8 cellular contexts compared by ENCODE assay signal in the genomic region with DNA sequence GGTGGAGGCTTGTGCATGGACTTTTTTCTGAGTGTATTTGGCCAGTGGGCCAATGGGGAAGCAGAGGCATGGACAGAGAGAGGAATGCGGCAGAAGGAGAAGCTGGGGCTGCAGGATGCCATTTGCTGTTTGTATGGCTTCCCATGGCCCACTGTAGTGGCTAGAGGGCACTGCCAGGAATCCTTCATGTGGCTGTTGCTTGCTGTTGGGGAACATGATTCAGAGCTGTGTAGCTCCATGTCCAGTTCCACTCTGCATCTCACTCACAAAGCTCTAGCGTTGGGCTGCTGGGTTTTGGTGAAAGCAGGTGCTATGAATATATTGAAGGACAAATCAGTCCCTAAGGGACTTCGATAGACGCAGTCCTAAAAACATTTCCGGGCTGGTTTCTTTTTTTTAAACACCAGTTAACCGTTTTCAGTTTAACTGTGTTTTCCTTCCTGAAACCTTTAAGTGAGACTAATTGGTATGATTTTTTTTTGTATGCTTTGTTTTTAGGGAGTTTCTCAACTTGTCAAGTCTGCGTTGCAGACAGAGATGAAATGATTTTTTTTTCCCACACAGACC. TPM values are rescaled to one million over a fixed set of nuclear protein-coding genes. Genes with fewer than 3 reads are reported as not detected.
DNase-seq lines count a peak whose midpoint lies in the region; ATAC-seq, FAIRE-seq and TF ChIP-seq lines count a peak whose summit lies in the region.

No MANE protein-coding gene starts in this region.

- no peaks in the 10 kb centered on the region for H4K20me1 ChIP-seq in HepG2 (ENCODE audit: insufficient read depth, low read length)
- no peaks in the 10 kb centered on the region for H4K20me1 ChIP-seq in K562 (replicated peaks; ENCODE audit: control insufficient read depth, insufficient read depth, low read length)
- no peaks in the 10 kb centered on the region for H4K20me1 ChIP-seq in osteoblast (ENCODE audit: insufficient read depth, low read length)

- TF ChIP-seq EP300 in HepG2 (IDR thresholded peaks at IDR 0.05; ENCODE audit: low read depth in 2 of 2, low read length in 2 of 2) (no peak), HepG2 (CRISPR knock-in tag; IDR thresholded peaks at IDR 0.05; ENCODE audit: borderline replicate concordance) (no peak), K562 (IDR thresholded peaks at IDR 0.05; ENCODE audit: low read length) (no peak)

- intact Hi-C loops in HepG2 (cut with micrococcal nuclease; ENCODE audit: unreplicated experiment) (no loop called here), K562 (cut with micrococcal nuclease) (no loop called here)

- TF ChIP-seq CTCF in liver (IDR thresholded peaks at IDR 0.05; ENCODE audit: low read depth, low read length, missing input control) (no peak), HepG2 (CRISPR knock-in tag; IDR thresholded peaks at IDR 0.05) (no peak), K562 (IDR thresholded peaks at IDR 0.05 in 2 of 3, conservative IDR thresholded peaks at IDR 0.05 in 1 of 3; ENCODE audit: insufficient read depth in 2 of 3, low read depth in 1 of 3, low read length in 3 of 3) (no peak), osteoblast (IDR thresholded peaks at IDR 0.05; ENCODE audit: extremely low read depth, low read depth, low read length) (no peak)

- no peak for FAIRE-seq in HepG2 (lab: Jason Lieb, UNC)
- FAIRE-seq in K562 (lab: Jason Lieb, UNC) = no peak

- H3K4me2 ChIP-seq in HepG2 (ENCODE audit: low read depth, low read length) = no peak overlapping the region
- no peak overlapping the region for H3K4me2 ChIP-seq in K562 (ENCODE audit: insufficient read depth, low read length)
- H3K4me2 ChIP-seq in osteoblast (ENCODE audit: insufficient read depth, low read length) = peak overlapping the region; percentile 10

- 65% methylated on average over 7 of the region's 7 CpGs for WGBS in liver
- 93% methylated on average over 7 of the region's 7 CpGs for WGBS in HepG2 (ENCODE audit: low lambda C conversion rate)
- WGBS in K562 (ENCODE audit: insufficient coverage, low coverage, missing lambda C conversion rate) = 67% methylated on average over 7 of the region's 7 CpGs

- H3K27ac ChIP-seq in liver (ENCODE audit: low read depth in 1 of 2, low read length in 2 of 2) (peak overlapping the region; percentile 34 to 42), HepG2 (ENCODE audit: extremely low read length, insufficient read depth, low read length) (no peak overlapping the region), K562 (ENCODE audit: extremely low read depth, low read depth, low read length) (no peak overlapping the region), osteoblast (ENCODE audit: low read depth, low read length) (peak overlapping the region; percentile 56)

- no peak for DNase-seq in HepG2 (ENCODE audit: low spot score)
- DNase-seq in K562 (ENCODE audit: extremely low read depth in 1 of 4, low spot score in 3 of 4) = no peak
- peak; percentile 51 for DNase-seq in osteoblast (ENCODE audit: insufficient read length, low spot score, missing footprints)
- DNase-seq in G401 (ENCODE audit: low spot score) = no peak
- no peak for DNase-seq in ecto neural progenitor cell (ENCODE audit: low spot score)
- no peak for DNase-seq in left lobe of liver (ENCODE audit: low spot score)

- H3K4me3 ChIP-seq in liver (ENCODE audit: low read depth in 1 of 3, low read length in 3 of 3) (no peak overlapping the region), HepG2 (replicated peaks in 1 of 3; ENCODE audit: insufficient read depth in 1 of 3, low read depth in 2 of 3, low read length in 3 of 3) (no peak overlapping the region), K562 (no peak overlapping the region), osteoblast (ENCODE audit: insufficient read depth, low read length) (no peak overlapping the region)

- in situ Hi-C loops in HepG2 (cut with HindIII; ENCODE audit: extremely low pct_ligation_motif_present, low pct_unique_long_range_greater_than_20kb) (loop anchor here (10.0 kb wide), 1 partner anchor 74 kb away; a partner anchor contains a TSS), K562 (cut with MboI) (loop anchor here (5.0 kb wide), 1 partner anchor 37 kb away; no protein-coding TSS in a partner anchor), G401 (cut with HindIII; ENCODE audit: low sequenced_read_pairs) (no loop called here)

- H3K4me1 ChIP-seq in liver (ENCODE audit: control insufficient read depth in 4 of 4, insufficient read depth in 4 of 4, low read length in 3 of 4) (peaks cover 23 to 78% (median 60%) of the 10 kb centered on the region in 4 donors), HepG2 (ENCODE audit: insufficient read depth, low read length) (peaks cover 52% of the 10 kb centered on the region), K562 (replicated peaks in 1 of 2; ENCODE audit: control insufficient read depth in 2 of 2, insufficient read depth in 2 of 2, low read length in 2 of 2) (peaks cover 31 to 56% of the 10 kb centered on the region in 2 experiments), osteoblast (ENCODE audit: insufficient read depth, low read length) (peaks cover 59% of the 10 kb centered on the region)

- CTCF ChIA-PET in HepG2 (lab: Yijun Ruan, JAX; ENCODE audit: low intra/inter-chr PET ratio, low total read pairs) (interaction anchor here (1.3 to 2.7 kb wide), 2 partner anchors 80 to 86 kb away, joined by 5 to 44 read pairs; no protein-coding TSS in a partner anchor), K562 (lab: Yijun Ruan, JAX; ENCODE audit: low intra/inter-chr PET ratio) (interaction anchor here (1.6 to 1.9 kb wide), 2 partner anchors 10 to 80 kb away, joined by 5 to 10 read pairs; no protein-coding TSS in a partner anchor)

- no peaks in the 10 kb centered on the region for H3K79me2 ChIP-seq in HepG2 (ENCODE audit: insufficient read depth, low read length)
- no peaks in the 10 kb centered on the region for H3K79me2 ChIP-seq in K562 (ENCODE audit: control insufficient read depth, insufficient read depth, low read length)
- peaks cover 56% of the 10 kb centered on the region for H3K79me2 ChIP-seq in osteoblast (ENCODE audit: insufficient read depth, low read length)

- no TSS peak for BruUV-seq in HepG2 (replicated peaks; lab: Mats Ljungman, UMichigan)
- no TSS peak for BruUV-seq in K562 (replicated peaks; lab: Mats Ljungman, UMichigan)

- H3K27me3 ChIP-seq in liver (ENCODE audit: control insufficient read depth in 4 of 4, insufficient read depth in 4 of 4, low read length in 3 of 4) (no peaks in the 10 kb centered on the region), HepG2 (ENCODE audit: control insufficient read depth in 1 of 2, insufficient read depth in 2 of 2, low read length in 2 of 2) (no peaks in the 10 kb centered on the region), K562 (ENCODE audit: control insufficient read depth in 2 of 2, insufficient read depth in 2 of 2, low read length in 2 of 2) (no peaks in the 10 kb centered on the region), osteoblast (ENCODE audit: insufficient read depth, low read length) (no peaks in the 10 kb centered on the region)

- H3K9me1 ChIP-seq in K562 (ENCODE audit: control insufficient read depth, insufficient read depth, low read length) = peaks cover 2% of the 10 kb centered on the region

- TF ChIP-seq POLR2A in HepG2 (IDR thresholded peaks at IDR 0.05; ENCODE audit: insufficient read depth in 1 of 2, low read depth in 2 of 2, low read length in 2 of 2) (no peak), K562 (conservative IDR thresholded peaks at IDR 0.05) (no peak)

- H3K9ac ChIP-seq in liver (ENCODE audit: low read depth in 1 of 2, low read length in 2 of 2) = peak overlapping the region in 1 of 2 donors; percentile 8
- no peak overlapping the region for H3K9ac ChIP-seq in HepG2 (ENCODE audit: insufficient read depth, low read depth, low read length)
- H3K9ac ChIP-seq in K562 (ENCODE audit: insufficient read depth in 1 of 2, low read depth in 2 of 2, low read length in 2 of 2) = peak overlapping the region in 1 of 2 experiments; percentile 16; a peak in 1 of 4 replicates

- H3K9me3 ChIP-seq in liver (ENCODE audit: control insufficient read depth in 4 of 4, low read length in 3 of 4) (no peaks in the 10 kb centered on the region), HepG2 (ENCODE audit: low read length) (no peaks in the 10 kb centered on the region), K562 (replicated peaks; ENCODE audit: control insufficient read depth, insufficient read depth, low read depth, low read length) (no peaks in the 10 kb centered on the region), osteoblast (ENCODE audit: low read depth, low read length) (no peaks in the 10 kb centered on the region)

- TF ChIP-seq RAD21 in liver (IDR thresholded peaks at IDR 0.05) (no peak), HepG2 (CRISPR knock-in tag; IDR thresholded peaks at IDR 0.05) (no peak), K562 (CRISPR knock-in tag; conservative IDR thresholded peaks at IDR 0.05 in 1 of 2, IDR thresholded peaks at IDR 0.05 in 1 of 2) (no peak)

- H2AFZ ChIP-seq in HepG2 (ENCODE audit: low read length) = no peak overlapping the region
- peak overlapping the region; percentile 88 for H2AFZ ChIP-seq in K562 (ENCODE audit: low read depth, low read length)
- peak overlapping the region; percentile 18 for H2AFZ ChIP-seq in osteoblast (ENCODE audit: low read length)

- POLR2A ChIA-PET in HepG2 (lab: Yijun Ruan, JAX) = interaction anchor here (1.0 to 1.6 kb wide), 3 partner anchors 70 to 80 kb away, joined by 3 to 5 read pairs (median 4); a partner anchor contains a TSS
- POLR2A ChIA-PET in K562 (lab: Yijun Ruan, JAX) = interaction anchor here (0.5 to 1.3 kb wide), 11 partner anchors 15 to 145 kb away, joined by 3 to 7 read pairs (median 4); no protein-coding TSS in a partner anchor

- ATAC-seq in HepG2 (no peak), HG03460 (IDR thresholded peaks at IDR 0.05; ENCODE audit: unreplicated experiment) (peak; percentile 40), K562 (no peak), left lobe of liver (no peak)

- H3K36me3 ChIP-seq in liver (ENCODE audit: control insufficient read depth in 4 of 4, insufficient read depth in 3 of 4, low read depth in 1 of 4, low read length in 3 of 4) (peaks cover 0 to 4% (median 0%) of the 10 kb centered on the region in 4 donors), HepG2 (replicated peaks in 1 of 2; ENCODE audit: control insufficient read depth in 1 of 2, insufficient read depth in 2 of 2, low read length in 2 of 2) (no peaks in the 10 kb centered on the region; a peak in 1 of 5 replicates), K562 (ENCODE audit: control insufficient read depth, insufficient read depth, low read length) (no peaks in the 10 kb centered on the region), osteoblast (ENCODE audit: insufficient read depth, low read length) (no peaks in the 10 kb centered on the region)

RNA-seq across cellular contexts. Expression of a gene that starts 51.3 kb away (rescaled TPM):
- 10 to 100 TPM; 12.4 to 12.7 TPM for total RNA-seq in liver
- 1 to 10 TPM; 3.4 to 4.5 TPM for polyA plus RNA-seq in liver
- total RNA-seq in HepG2 (2016; rRNA removed; fragmentation: Illumina TruSeq; extraction: Trizol) = 4.0 and 7.1 TPM in 2 replicates
- 1.7 and 1.8 TPM in 2 replicates for total RNA-seq in HepG2 (2016; cell fraction: cytosol; rRNA removed; fragmentation: Illumina TruSeq; extraction: Trizol; ENCODE audit: low read depth)
- total RNA-seq in HepG2 (2016; cell fraction: insoluble cytoplasmic fraction; rRNA removed; fragmentation: Illumina TruSeq; extraction: Trizol) = 2.8 and 7.3 TPM in 2 replicates
- 4.9 and 5.0 TPM in 2 replicates for total RNA-seq in HepG2 (2016; cell fraction: membrane; rRNA removed; fragmentation: Illumina TruSeq; extraction: Trizol)
- total RNA-seq in HepG2 (2016; cell fraction: nucleus; rRNA removed; fragmentation: Illumina TruSeq; extraction: Trizol) = 9.2 and 10.1 TPM in 2 replicates
- polyA plus RNA-seq in HepG2 (2011; rRNA removed) = 15.1 and 17.1 TPM in 2 replicates
- polyA plus RNA-seq in HepG2 (2011; cell fraction: cytosol; rRNA removed) = 9.8 and 10.8 TPM in 2 replicates
- 31.0 and 32.0 TPM in 2 replicates for polyA plus RNA-seq in HepG2 (2011; cell fraction: nucleus; rRNA removed)
- 4.3 and 4.5 TPM in 2 replicates for polyA plus RNA-seq in HepG2 (2012)
- polyA plus RNA-seq in HepG2 (2016; cell fraction: cytosol; fragmentation: Illumina TruSeq; extraction: Trizol; ENCODE audit: low read depth) = 1.2 and 1.3 TPM in 2 replicates
- 3.2 and 3.9 TPM in 2 replicates for polyA plus RNA-seq in HepG2 (2016; cell fraction: insoluble cytoplasmic fraction; fragmentation: Illumina TruSeq; extraction: Trizol; ENCODE audit: low read depth)
- polyA plus RNA-seq in HepG2 (2016; cell fraction: membrane; fragmentation: Illumina TruSeq; extraction: Trizol; ENCODE audit: low read depth) = 2.6 TPM in 2 replicates
- polyA plus RNA-seq in HepG2 (2016; cell fraction: nucleus; fragmentation: Illumina TruSeq; extraction: Trizol; ENCODE audit: insufficient read depth, low read depth) = 16.4 and 21.5 TPM in 2 replicates
- 40.2 and 159 TPM in 2 replicates for polyA minus RNA-seq in HepG2 (2011; rRNA and poly(A)+ RNA removed; ENCODE audit: low replicate concordance)
- polyA minus RNA-seq in HepG2 (2011; cell fraction: cytosol; rRNA and poly(A)+ RNA removed) = 4.4 and 5.1 TPM in 2 replicates
- 10.6 and 10.7 TPM in 2 replicates for polyA minus RNA-seq in HepG2 (2011; cell fraction: nucleus; rRNA and poly(A)+ RNA removed)
- total RNA-seq in K562 (2011; cell fraction: chromatin; rRNA removed; ENCODE audit: low replicate concordance) = 50.2 and 52.9 TPM in 2 replicates
- 43.7 and 56.8 TPM in 2 replicates for total RNA-seq in K562 (2011; cell fraction: nucleolus; rRNA removed)
- total RNA-seq in K562 (2011; cell fraction: nucleoplasm; rRNA removed) = 53.5 and 62.8 TPM in 2 replicates
- 7.0 and 9.9 TPM in 2 replicates for total RNA-seq in K562 (2014; rRNA removed)
- 7.3 and 8.3 TPM in 2 replicates for total RNA-seq in K562 (2014; rRNA removed; fragmentation: Illumina TruSeq; extraction: Trizol)
- 6.3 and 6.9 TPM in 2 replicates for total RNA-seq in K562 (2015; rRNA removed; fragmentation: Illumina TruSeq; extraction: Trizol)
- total RNA-seq in K562 (2021) = 11.5 and 13.3 TPM in 2 replicates
- polyA plus RNA-seq in K562 (2011; rRNA removed) = 16.6 and 18.9 TPM in 2 replicates
- polyA plus RNA-seq in K562 (2011; cell fraction: cytosol; rRNA removed) = 19.7 and 24.6 TPM in 2 replicates
- 77.0 and 105 TPM in 2 replicates for polyA plus RNA-seq in K562 (2011; cell fraction: nucleus; rRNA removed)
- polyA plus RNA-seq in K562 (2012) = 5.5 and 7.3 TPM in 2 replicates
- polyA plus RNA-seq in K562 (2014; fragmentation: Illumina TruSeq; extraction: Trizol) = 12.5 and 15.7 TPM in 2 replicates
- 1 to 10 TPM; 3.0 to 3.3 TPM for polyA plus RNA-seq in K562 (2014; fragmentation: Nextera tagmentation; extraction: Ambion mirVana)
- 8.4 and 9.0 TPM in 2 replicates for polyA plus RNA-seq in K562 (2014; rRNA removed)
- 15.8 TPM in 2 replicates for polyA minus RNA-seq in K562 (2011; rRNA and poly(A)+ RNA removed)
- polyA minus RNA-seq in K562 (2011; cell fraction: cytosol; rRNA and poly(A)+ RNA removed) = 8.6 and 11.3 TPM in 2 replicates
- 15.1 and 16.0 TPM in 2 replicates for polyA minus RNA-seq in K562 (2011; cell fraction: nucleus; rRNA and poly(A)+ RNA removed)
- total RNA-seq in osteoblast = 3.8 and 5.4 TPM in 2 replicates
- total RNA-seq in G401 (2014; rRNA removed; shearing (Covaris generic)) = 5.3 and 5.4 TPM in 2 replicates
- 8.8 TPM for total RNA-seq in left lobe of liver

Comparison
In these comparisons a context has a peak if more than half of its experiments do, and no peak if none do; other contexts are left out.
1. H3K27ac ChIP-seq: peak in liver (2 of 2) and osteoblast (single experiment); none in HepG2 (single experiment) and K562 (single experiment).